11 cellular contexts compared by ENCODE assay signal in genomic region chr1:92480813-92481597, GRCh38. TPM values are rescaled to one million over a fixed set of nuclear protein-coding genes. Genes with fewer than 3 reads are reported as not detected.
DNase-seq lines count a peak whose midpoint lies in the region; ATAC-seq and TF ChIP-seq lines count a peak whose summit lies in the region.
"Had no signal": no experiment of that assay in that cellular context is flagged by ENCODE, and none has a peak within 500 bp of the region (broad histone marks: within the 10 kb centered on the region; RNA-seq: fewer than 3 reads in every experiment).

No MANE protein-coding gene starts in this region.

- H3K4me1 Mint-ChIP-seq in activated CD4-positive, alpha-beta T cell treated with anti-CD3 and anti-CD28 coated beads for 36 hours = peaks cover 57% of the 10 kb centered on the region
- peaks cover 63% of the 10 kb centered on the region for H3K4me1 Mint-ChIP-seq in activated CD8-positive, alpha-beta T cell treated with anti-CD3 and anti-CD28 coated beads, Interleukin-2, amount 10 ng/mL, durations not matched to agents 7 days and 5 days (ENCODE audit: low read depth)

- in situ Hi-C loops in gastrocnemius medialis (cut with MboI; ENCODE audit: low sequenced_read_pairs in 4 of 4) = no loop called here

- no peaks in the 10 kb centered on the region for H3K9me3 Mint-ChIP-seq in activated CD4-positive, alpha-beta T cell treated with anti-CD3 and anti-CD28 coated beads for 36 hours (ENCODE audit: low read depth)
- H3K9me3 Mint-ChIP-seq in activated CD8-positive, alpha-beta T cell treated with anti-CD3 and anti-CD28 coated beads, Interleukin-2, amount 10 ng/mL, durations not matched to agents 7 days and 5 days (ENCODE audit: insufficient read depth) = no peaks in the 10 kb centered on the region

- H3K27ac ChIP-seq in gastrocnemius medialis (no peak overlapping the region), WERI-Rb-1 (no peak overlapping the region)
- H3K27ac ChIP-seq: gastroesophageal sphincter, sigmoid colon had no signal

- H3K4me3 Mint-ChIP-seq in activated CD4-positive, alpha-beta T cell treated with anti-CD3 and anti-CD28 coated beads for 36 hours = peak overlapping the region; percentile 98
- peak overlapping the region; percentile 90 for H3K4me3 Mint-ChIP-seq in activated CD8-positive, alpha-beta T cell treated with anti-CD3 and anti-CD28 coated beads, Interleukin-2, amount 10 ng/mL, durations not matched to agents 7 days and 5 days

- intact Hi-C loops in activated CD4-positive, alpha-beta T cell treated with anti-CD3 and anti-CD28 coated beads for 36 hours (cut with DNase I, micrococcal nuclease) = loop anchor here (5.0 to 10.0 kb wide), 6 partner anchors 169 to 926 kb away; partner anchors contain the start of genes RPL5 (in 2 of the 2), DR1 (in 1 of the 2) and MTF2 (in 1 of the 2)
- intact Hi-C loops in gastrocnemius medialis (cut with DNase I; ENCODE audit: low total_unique reads) = no loop called here

- CTCF ChIA-PET in activated CD4-positive, alpha-beta T cell treated with anti-CD3 and anti-CD28 coated beads for 36 hours (lab: Charles Lee) = interaction anchor here (1.2 kb wide), 1 partner anchor 107 kb away, joined by 5 read pairs; no protein-coding TSS in a partner anchor
- CTCF ChIA-PET in activated CD8-positive, alpha-beta T cell treated with anti-CD3 and anti-CD28 coated beads, Interleukin-2, amount 10 ng/mL, durations not matched to agents 7 days and 5 days (lab: Charles Lee) = interaction anchor here (1.0 to 6.8 kb wide), 4 partner anchors 165 to 483 kb away, joined by 3 to 122 read pairs (median 46); no protein-coding TSS in a partner anchor

- TF ChIP-seq CTCF in gastrocnemius medialis (IDR thresholded peaks at IDR 0.05 in 4 of 5, conservative IDR thresholded peaks at IDR 0.05 in 1 of 5) = no peak
- TF ChIP-seq CTCF in WERI-Rb-1 (IDR thresholded peaks at IDR 0.05; ENCODE audit: low read depth, low read length) = no peak

- H3K4me3 ChIP-seq in gastrocnemius medialis (peak overlapping the region in 3 of 4 donors; percentile 27 to 64 (median 51)), WERI-Rb-1 (ENCODE audit: low read depth, low read length) (no peak overlapping the region)

- no peaks in the 10 kb centered on the region for H3K27me3 Mint-ChIP-seq in activated CD4-positive, alpha-beta T cell treated with anti-CD3 and anti-CD28 coated beads for 36 hours
- no peaks in the 10 kb centered on the region for H3K27me3 Mint-ChIP-seq in activated CD8-positive, alpha-beta T cell treated with anti-CD3 and anti-CD28 coated beads, Interleukin-2, amount 10 ng/mL, durations not matched to agents 7 days and 5 days (ENCODE audit: low read depth)

- DNase-seq in activated CD4-positive, alpha-beta T cell treated with anti-CD3 and anti-CD28 coated beads for 36 hours = no peak
- DNase-seq in activated CD4-positive, alpha-beta T cell treated with anti-CD3 and anti-CD28 coated beads, Interleukin-2, amount 50 U/mL, for 4 hours = no peak
- DNase-seq in activated CD8-positive, alpha-beta T cell treated with anti-CD3 and anti-CD28 coated beads, Interleukin-2, amount 10 ng/mL, durations not matched to agents 7 days and 5 days = peak; percentile 19
- DNase-seq in iPS-NIHi11 (ENCODE audit: low spot score) = peak; percentile 46
- DNase-seq in gastrocnemius medialis = no peak
- DNase-seq in stimulated activated CD8-positive, alpha-beta memory T cell treated with anti-CD3 and anti-CD28 coated beads, Interleukin-4, amount 100 ng/mL, for 48 hours = no peak
- DNase-seq in pons (ENCODE audit: low spot score) = no peak
- DNase-seq in WERI-Rb-1 = no peak
- DNase-seq: ACHN, sigmoid colon had no signal

- H3K4me1 ChIP-seq in gastrocnemius medialis = peaks cover 46 to 53% of the 10 kb centered on the region in 2 donors

- TF ChIP-seq POLR2A in gastrocnemius medialis (IDR thresholded peaks at IDR 0.05) = no peak

- no peak for ATAC-seq in activated CD4-positive, alpha-beta T cell treated with anti-CD3 and anti-CD28 coated beads for 36 hours
- ATAC-seq in activated CD8-positive, alpha-beta T cell treated with anti-CD3 and anti-CD28 coated beads, Interleukin-2, amount 10 ng/mL, durations not matched to agents 7 days and 5 days = no peak
- ATAC-seq in gastrocnemius medialis = no peak
- ATAC-seq: gastroesophageal sphincter had no signal

- peaks cover 66 to 81% (median 80%) of the 10 kb centered on the region in 3 donors for H3K27me3 ChIP-seq in gastrocnemius medialis
- H3K27me3 ChIP-seq in WERI-Rb-1 (ENCODE audit: insufficient read depth, low read depth, severe bottlenecking) = peaks cover 40% of the 10 kb centered on the region

- peak overlapping the region; percentile 97 for H3K27ac Mint-ChIP-seq in activated CD4-positive, alpha-beta T cell treated with anti-CD3 and anti-CD28 coated beads for 36 hours
- H3K27ac Mint-ChIP-seq in activated CD8-positive, alpha-beta T cell treated with anti-CD3 and anti-CD28 coated beads, Interleukin-2, amount 10 ng/mL, durations not matched to agents 7 days and 5 days = peak overlapping the region; percentile 20

- H3K9me3 ChIP-seq in gastrocnemius medialis (no peaks in the 10 kb centered on the region), WERI-Rb-1 (ENCODE audit: severe bottlenecking) (peaks cover 13% of the 10 kb centered on the region)
- H3K9me3 ChIP-seq: gastroesophageal sphincter, sigmoid colon had no signal

- POLR2A ChIA-PET in activated CD4-positive, alpha-beta T cell treated with anti-CD3 and anti-CD28 coated beads for 36 hours (lab: Charles Lee) = interaction anchor here (3.4 kb wide), 1 partner anchor 58 kb away, joined by 12 read pairs; no protein-coding TSS in a partner anchor
- POLR2A ChIA-PET in activated CD8-positive, alpha-beta T cell treated with anti-CD3 and anti-CD28 coated beads, Interleukin-2, amount 10 ng/mL, durations not matched to agents 7 days and 5 days (lab: Charles Lee) = interaction anchor here (1.3 to 9.9 kb wide), 4 partner anchors 11 to 165 kb away, joined by 3 to 230 read pairs (median 26); no protein-coding TSS in a partner anchor

- H3K36me3 Mint-ChIP-seq in activated CD4-positive, alpha-beta T cell treated with anti-CD3 and anti-CD28 coated beads for 36 hours (ENCODE audit: low read depth) = peaks cover 81% of the 10 kb centered on the region
- peaks cover 79% of the 10 kb centered on the region for H3K36me3 Mint-ChIP-seq in activated CD8-positive, alpha-beta T cell treated with anti-CD3 and anti-CD28 coated beads, Interleukin-2, amount 10 ng/mL, durations not matched to agents 7 days and 5 days (ENCODE audit: low read depth)

- H3K36me3 ChIP-seq in gastrocnemius medialis (no peaks in the 10 kb centered on the region), WERI-Rb-1 (no peaks in the 10 kb centered on the region)
- H3K36me3 ChIP-seq: gastroesophageal sphincter, sigmoid colon had no signal

RNA-seq across cellular contexts. Expression of gene GFI1, which starts 5.7 kb away (rescaled TPM):
- 10 to 100 TPM; 47.7 to 53.7 TPM for total RNA-seq in activated CD4-positive, alpha-beta T cell treated with anti-CD3 and anti-CD28 coated beads for 36 hours
- 10 to 100 TPM; 47.6 to 48.3 TPM for total RNA-seq in activated CD8-positive, alpha-beta T cell treated with anti-CD3 and anti-CD28 coated beads, Interleukin-2, amount 10 ng/mL, durations not matched to agents 7 days and 5 days
- not detected for total RNA-seq in gastrocnemius medialis

Comparison
In these comparisons a context has a peak if more than half of its experiments do, and no peak if none do; other contexts are left out.
1. DNase-seq: peak in activated CD8-positive, alpha-beta T cell treated with anti-CD3 and anti-CD28 coated beads, Interleukin-2, amount 10 ng/mL, durations not matched to agents 7 days and 5 days (single experiment) and iPS-NIHi11 (single experiment); none in activated CD4-positive, alpha-beta T cell treated with anti-CD3 and anti-CD28 coated beads for 36 hours (single experiment), activated CD4-positive, alpha-beta T cell treated with anti-CD3 and anti-CD28 coated beads, Interleukin-2, amount 50 U/mL, for 4 hours (0 of 2), gastrocnemius medialis (0 of 2), stimulated activated CD8-positive, alpha-beta memory T cell treated with anti-CD3 and anti-CD28 coated beads, Interleukin-4, amount 100 ng/mL, for 48 hours (single experiment), pons (single experiment) and WERI-Rb-1 (single experiment).
2. RNA of gene GFI1, which starts 5.7 kb away (total RNA-seq): 47.7 to 53.7 TPM in activated CD4-positive, alpha-beta T cell treated with anti-CD3 and anti-CD28 coated beads for 36 hours and 47.6 to 48.3 TPM in activated CD8-positive, alpha-beta T cell treated with anti-CD3 and anti-CD28 coated beads, Interleukin-2, amount 10 ng/mL, durations not matched to agents 7 days and 5 days; not detected in gastrocnemius medialis; every median in the first group is over 10 times any median in the second.